In the genomic region with DNA sequence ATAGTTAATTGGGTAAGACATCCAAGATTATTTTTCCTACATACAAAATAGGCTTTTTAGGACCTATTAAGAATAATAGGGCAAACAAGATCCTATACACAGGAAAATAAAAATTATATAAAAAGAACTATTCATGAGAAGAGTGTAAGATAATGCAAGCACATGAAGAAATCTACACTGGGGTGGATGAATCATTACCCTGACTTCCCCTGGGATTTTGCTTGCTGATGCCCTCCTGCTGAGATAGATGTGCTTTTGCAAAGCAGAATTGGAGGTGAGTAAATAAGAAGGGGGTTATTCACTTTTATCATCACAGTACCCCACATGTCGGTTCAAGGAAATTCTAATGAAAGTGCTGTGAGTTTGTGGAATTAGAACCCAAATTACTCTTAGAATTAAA, we compare ENCODE assay signal across 20 cellular contexts. TPM values are rescaled to one million over a fixed set of nuclear protein-coding genes. Genes with fewer than 3 reads are reported as not detected.
A peak's percentile ranks its signal among the peaks of the same experiment; 100 is the strongest.
DNase-seq lines count a peak whose midpoint lies in the region; ATAC-seq and TF ChIP-seq lines count a peak whose summit lies in the region.
"Had no signal": no experiment of that assay in that cellular context is flagged by ENCODE, and none has a peak within 500 bp of the region (broad histone marks: within the 10 kb centered on the region; RNA-seq: fewer than 3 reads in every experiment).

No MANE protein-coding gene starts in this region.

- intact Hi-C loops in IMR-90 (cut with micrococcal nuclease), result no loop called here
- intact Hi-C loops in mammary epithelial cell (cut with micrococcal nuclease), result no loop called here
- intact Hi-C loops in transverse colon (cut with DNase I; ENCODE audit: low total_unique reads), result no loop called here
- intact Hi-C loops in Right ventricle myocardium inferior (cut with DNase I), result no loop called here

- no peak overlapping the region for H2AK9ac ChIP-seq in IMR-90 (replicated peaks; ENCODE audit: low read depth, low read length, poor library complexity)

- no peak for TF ChIP-seq EP300 in transverse colon (IDR thresholded peaks at IDR 0.05; ENCODE audit: low read depth)

- POLR2A ChIA-PET in IMR-90 (lab: Charles Lee; ENCODE audit: unreplicated experiment), result no interaction called here

- H3K36me3 ChIP-seq in IMR-90 (ENCODE audit: control insufficient read depth, insufficient read depth, low read length) (no peaks in the 10 kb centered on the region), mammary epithelial cell (ENCODE audit: insufficient read depth, low read length) (no peaks in the 10 kb centered on the region), transverse colon (no peaks in the 10 kb centered on the region)
- H3K36me3 ChIP-seq: gastrocnemius medialis, left lung, neural progenitor cell, thoracic aorta had no signal

- H3K23ac ChIP-seq in IMR-90 (ENCODE audit: low read depth, low read length), result no peak overlapping the region

- H2BK15ac ChIP-seq in IMR-90 (ENCODE audit: low read depth, low read length), result no peak overlapping the region

- CTCF ChIA-PET in IMR-90 (lab: Yijun Ruan, JAX), result interaction anchor here (0.6 kb wide), 1 partner anchor 210 kb away, joined by 7 read pairs; no protein-coding TSS in a partner anchor
- CTCF ChIA-PET in mammary epithelial cell (lab: Charles Lee; ENCODE audit: low non-redundant PET), result no interaction called here

- in situ Hi-C loops in IMR-90 (cut with MboI; ENCODE audit: low sequenced_read_pairs), result no loop called here
- in situ Hi-C loops in mammary epithelial cell (cut with MboI; ENCODE audit: low sequenced_read_pairs in 2 of 2), result no loop called here
- in situ Hi-C loops in transverse colon (cut with MboI; ENCODE audit: low pct_ligation_motif_present in 1 of 4, low pct_unique_long_range_greater_than_20kb in 1 of 4, low sequenced_read_pairs in 3 of 4), result no loop called here

- no peak overlapping the region for H2BK120ac ChIP-seq in IMR-90 (ENCODE audit: low read depth, low read length)

- no TSS peak for BruUV-seq in IMR-90 (replicated peaks; lab: Mats Ljungman, UMichigan)
- no TSS peak for BruUV-seq in mammary epithelial cell (replicated peaks; lab: Mats Ljungman, UMichigan)

- H2AFZ ChIP-seq in IMR-90 (replicated peaks; ENCODE audit: low read length, poor library complexity), result no peak overlapping the region
- H2AFZ ChIP-seq in mammary epithelial cell (ENCODE audit: low read depth, low read length), result no peak overlapping the region
- H2AFZ ChIP-seq: neural progenitor cell had no signal

- WGBS in IMR-90 (ENCODE audit: extremely low coverage in 2 of 2, insufficient read length in 1 of 2), 2 experiments, result no CpG with 5 or more reads among the region's 1 CpG
- 100% methylated on average over 1 of the region's 1 CpG for WGBS in mammary epithelial cell (ENCODE audit: low coverage, missing lambda C conversion rate)
- 60 to 84% methylated on average over 1 of the region's 1 CpG for WGBS in transverse colon (ENCODE audit: low coverage in 1 of 2), 2 donors

- H4K20me1 ChIP-seq in IMR-90 (ENCODE audit: insufficient read depth, low read length) (no peaks in the 10 kb centered on the region), mammary epithelial cell (ENCODE audit: insufficient read depth, low read length) (no peaks in the 10 kb centered on the region)

- H4K91ac ChIP-seq in IMR-90 (ENCODE audit: insufficient read depth, low read depth, low read length), result no peak overlapping the region

- no peak overlapping the region for H3K4ac ChIP-seq in IMR-90 (ENCODE audit: low read depth, low read length)

- H3K4me2 ChIP-seq in IMR-90 (ENCODE audit: low read depth, low read length) (no peak overlapping the region), mammary epithelial cell (ENCODE audit: insufficient read depth, low read depth, low read length) (no peak overlapping the region)
- H3K4me2 ChIP-seq: neural progenitor cell had no signal

- no peak overlapping the region for H2BK5ac ChIP-seq in IMR-90 (ENCODE audit: low read depth, low read length, poor library complexity, severe bottlenecking)

- H3K4me1 ChIP-seq in IMR-90 (ENCODE audit: control insufficient read depth, insufficient read depth, low read length) (no peaks in the 10 kb centered on the region), mammary epithelial cell (ENCODE audit: insufficient read depth, low read length) (no peaks in the 10 kb centered on the region), transverse colon (no peaks in the 10 kb centered on the region)
- H3K4me1 ChIP-seq: gastrocnemius medialis, left lung, neural progenitor cell had no signal

- peaks cover 2% of the 10 kb centered on the region for H3K27me3 ChIP-seq in IMR-90 (ENCODE audit: control insufficient read depth, insufficient read depth, low read length)
- no peaks in the 10 kb centered on the region for H3K27me3 ChIP-seq in mammary epithelial cell (ENCODE audit: insufficient read depth, low read length)
- no peaks in the 10 kb centered on the region for H3K27me3 ChIP-seq in transverse colon
- H3K27me3 ChIP-seq: gastrocnemius medialis, left lung, neural progenitor cell had no signal

- no peaks in the 10 kb centered on the region for H3K79me1 ChIP-seq in IMR-90 (ENCODE audit: low read depth in 1 of 2, low read length in 2 of 2)

- H3K9ac ChIP-seq in IMR-90 (ENCODE audit: low read depth, low read length), result no peak overlapping the region
- no peak overlapping the region for H3K9ac ChIP-seq in mammary epithelial cell (ENCODE audit: insufficient read depth, low read length)
- H3K9ac ChIP-seq: neural progenitor cell had no signal

- no peaks in the 10 kb centered on the region for H3K9me1 ChIP-seq in IMR-90 (ENCODE audit: insufficient read depth, low read length)

- H4K8ac ChIP-seq in IMR-90 (ENCODE audit: low read depth in 2 of 2, low read length in 2 of 2), result no peak overlapping the region

- no peak overlapping the region for H3K27ac ChIP-seq in IMR-90 (ENCODE audit: insufficient read depth, low read length)
- H3K27ac ChIP-seq in mammary epithelial cell (ENCODE audit: insufficient read depth, low read depth, low read length), result no peak overlapping the region
- no peak overlapping the region for H3K27ac ChIP-seq in transverse colon
- H3K27ac ChIP-seq: gastrocnemius medialis, left lung, neural progenitor cell, RWPE1, thoracic aorta had no signal

- no peak overlapping the region for H2BK20ac ChIP-seq in IMR-90 (ENCODE audit: low read depth, low read length)

- dilution Hi-C loops in IMR-90 (cut with HindIII; ENCODE audit: low sequenced_read_pairs, unreplicated experiment) (no loop called here), mammary epithelial cell (cut with HindIII; ENCODE audit: low sequenced_read_pairs) (no loop called here)

- no peak for TF ChIP-seq POLR2A in IMR-90 (IDR thresholded peaks at IDR 0.05; ENCODE audit: low read depth, low read length)
- no peak for TF ChIP-seq POLR2A in transverse colon (IDR thresholded peaks at IDR 0.05)

- H3K79me2 ChIP-seq in mammary epithelial cell (ENCODE audit: insufficient read depth, low read length), result no peaks in the 10 kb centered on the region

- ATAC-seq in IMR-90 (ENCODE audit: low read depth) (no peak), Right ventricle myocardium inferior (no peak), HG03280 (IDR thresholded peaks at IDR 0.05; ENCODE audit: unreplicated experiment) (no peak)
- ATAC-seq: gastrocnemius medialis; left lung; stimulated activated effector memory CD8-positive, alpha-beta T cell treated with anti-CD3 and anti-CD28 coated beads, Interleukin-12 subunit alpha, Interleukin-12 subunit beta, amount 100 ng/mL, for 72 hours had no signal

- no peak overlapping the region for H3K56ac ChIP-seq in IMR-90 (ENCODE audit: extremely low read depth, insufficient read depth, low read length)

- H4K5ac ChIP-seq in IMR-90 (ENCODE audit: low read depth, low read length), result no peak overlapping the region

- H3K9me3 ChIP-seq in IMR-90 (ENCODE audit: control insufficient read depth, insufficient read depth, low read length) (no peaks in the 10 kb centered on the region), mammary epithelial cell (replicated peaks; ENCODE audit: insufficient read depth, low read length) (no peaks in the 10 kb centered on the region), transverse colon (no peaks in the 10 kb centered on the region)
- H3K9me3 ChIP-seq: gastrocnemius medialis, left lung, thoracic aorta had no signal

- TF ChIP-seq RAD21 in IMR-90 (IDR thresholded peaks at IDR 0.05; ENCODE audit: low read length), result no peak

- no peak overlapping the region for H3K18ac ChIP-seq in IMR-90 (ENCODE audit: low read depth, low read length)

- H3K14ac ChIP-seq in IMR-90 (replicated peaks; ENCODE audit: low read depth, low read length), result no peak overlapping the region

- TF ChIP-seq CTCF in IMR-90 (conservative IDR thresholded peaks at IDR 0.05; ENCODE audit: low read depth, low read length) (no peak), mammary epithelial cell (conservative IDR thresholded peaks at IDR 0.05 in 1 of 2, IDR thresholded peaks at IDR 0.05 in 1 of 2; ENCODE audit: extremely low read depth in 1 of 2, insufficient read depth in 1 of 2, low read depth in 1 of 2, low read length in 2 of 2) (no peak), transverse colon (IDR thresholded peaks at IDR 0.05) (no peak)

- H3K4me3 ChIP-seq in IMR-90 (ENCODE audit: insufficient read depth, low read depth, low read length) (no peak overlapping the region), mammary epithelial cell (replicated peaks in 1 of 3; ENCODE audit: insufficient read depth in 1 of 3, low read depth in 2 of 3, low read length in 3 of 3) (no peak overlapping the region), transverse colon (no peak overlapping the region)
- H3K4me3 ChIP-seq: gastrocnemius medialis, left lung, neural progenitor cell, thoracic aorta had no signal

- no peak overlapping the region for H2AK5ac ChIP-seq in IMR-90 (ENCODE audit: low read depth, low read length)

- peak; percentile 17 for DNase-seq in Daoy (ENCODE audit: low read depth)
- DNase-seq in IMR-90, result peak; percentile 23
- peak; percentile 6 for DNase-seq in mammary epithelial cell
- peak; percentile 21 for DNase-seq in kidney glomerular epithelial cell (lab: John Stamatoyannopoulos, UW)
- DNase-seq in transverse colon, result no peak
- no peak for DNase-seq in Right ventricle myocardium inferior (ENCODE audit: missing footprints)
- DNase-seq: activated CD4-positive, alpha-beta T cell treated with anti-CD3 and anti-CD28 coated beads, Interleukin-2, amount 50 U/mL, for 1 hour; activated gamma-delta T cell treated with Interleukin-2 at 50 U/mL for 16 hours; C1 segment of cervical spinal cord; cerebellar nuclear complex; endodermal cell; gastrocnemius medialis; left lung had no signal

TF ChIP-seq in IMR-90, 13 proteins besides CTCF, POLR2A, EP300 and RAD21 (continues in another document):
- TF ChIP-seq SMC3 (IDR thresholded peaks at IDR 0.05; ENCODE audit: low read depth, low read length) (no peak), RFX5 (IDR thresholded peaks at IDR 0.05; ENCODE audit: low read depth, low read length) (no peak), MAFK (IDR thresholded peaks at IDR 0.05; ENCODE audit: low read depth, low read length) (no peak)

RNA-seq across cellular contexts. Expression of a gene that starts 48.6 kb away (rescaled TPM):
- total RNA-seq in Daoy (2014; rRNA removed; shearing (Covaris generic)), result not detected in 2 replicates
- not detected in 2 replicates for total RNA-seq in IMR-90 (2012; rRNA removed)
- not detected in 2 replicates for polyA plus RNA-seq in IMR-90 (2012; rRNA removed)
- polyA plus RNA-seq in IMR-90 (2012; cell fraction: cytosol; rRNA removed), result not detected in 2 replicates
- polyA plus RNA-seq in IMR-90 (2012; cell fraction: nucleus; rRNA removed; ENCODE audit: low replicate concordance), result not detected in 2 replicates
- total RNA-seq in mammary epithelial cell, result not detected
- not detected for polyA plus RNA-seq in mammary epithelial cell
- polyA minus RNA-seq in mammary epithelial cell, result not detected
- not detected for total RNA-seq in transverse colon
- total RNA-seq in Right ventricle myocardium inferior, result not detected
- total RNA-seq: left lung, mononuclear cell, thoracic aorta had no signal
- polyA plus RNA-seq: IgD-negative memory B cell had no signal

Comparison
In these comparisons a context has a peak if more than half of its experiments do, and no peak if none do; other contexts are left out.
1. DNase-seq: peak in Daoy (single experiment), IMR-90 (single experiment), mammary epithelial cell (single experiment) and kidney glomerular epithelial cell (single experiment); none in transverse colon (single experiment) and Right ventricle myocardium inferior (single experiment).